Comparison of ENCODE assay signal across 16 cellular contexts in the genomic region with DNA sequence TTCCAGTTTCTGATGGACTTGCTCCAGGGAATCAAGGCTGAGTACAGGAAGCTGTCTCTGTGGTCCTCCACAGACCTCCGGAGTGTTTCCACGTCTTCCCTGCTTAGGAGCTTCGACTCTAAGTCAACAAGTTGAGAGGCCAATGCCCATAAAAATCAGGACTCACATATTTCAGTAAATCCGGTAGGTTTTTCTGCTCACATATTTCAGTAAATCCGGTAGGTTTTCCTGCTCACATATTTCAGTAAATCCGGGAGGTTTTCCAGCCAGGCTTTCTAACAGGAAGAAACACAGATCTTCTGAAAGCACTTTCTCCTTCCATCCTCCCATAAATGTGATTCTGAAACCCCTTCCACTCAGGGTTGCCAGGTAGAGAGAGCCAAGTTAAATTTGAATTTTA.
DNase-seq lines count a peak whose midpoint lies in the region; ATAC-seq, FAIRE-seq and TF ChIP-seq lines count a peak whose summit lies in the region.
"Had no signal": no experiment of that assay in that cellular context is flagged by ENCODE, and none has a peak within 500 bp of the region (broad histone marks: within the 10 kb centered on the region; RNA-seq: fewer than 3 reads in every experiment).

No MANE protein-coding gene starts in this region.

- no peak for ATAC-seq in GM18909 (IDR thresholded peaks at IDR 0.05; ENCODE audit: poor library complexity, unreplicated experiment)
- ATAC-seq: Right ventricle myocardium inferior, SK-N-SH treated with all-trans-retinoic acid at 6 μM for 48 hours had no signal

- FAIRE-seq in D721Med (lab: Jason Lieb, UNC), result no peak

- no peak for TF ChIP-seq CTCF in D721Med (IDR thresholded peaks at IDR 0.05; ENCODE audit: insufficient read depth, missing control alignments)

- DNase-seq in RPMI7951 (ENCODE audit: low read depth) (peak; percentile 18), dermis blood vessel endothelial cell (peak; percentile 3), left kidney (ENCODE audit: low read depth, low spot score) (peak; percentile 49), D721Med (ENCODE audit: insufficient read length, low spot score) (no peak), hepatic stellate cell (ENCODE audit: low spot score) (no peak), NCI-H1105 (lab: John Stamatoyannopoulos, UW) (no peak)
- DNase-seq: DMS53, Kasumi-1, NCI-H1436 treated with DMSO at 0.1 percent for 48 hours, NCI-H2107, NCI-H226, NCI-H69, PC-9 had no signal

Comparison
In these comparisons a context has a peak if more than half of its experiments do, and no peak if none do; other contexts are left out.
1. DNase-seq: peak in RPMI7951 (single experiment), dermis blood vessel endothelial cell (single experiment) and left kidney (single experiment); none in D721Med (single experiment), hepatic stellate cell (single experiment) and NCI-H1105 (single experiment).